In genomic region chr14:90696728-90697127, GRCh38 we compare ENCODE assay signal across 16 cellular contexts.
DNase-seq lines count a peak whose midpoint lies in the region; ATAC-seq and TF ChIP-seq lines count a peak whose summit lies in the region.
"Had no signal": no experiment of that assay in that cellular context is flagged by ENCODE, and none has a peak within 500 bp of the region (broad histone marks: within the 10 kb centered on the region; RNA-seq: fewer than 3 reads in every experiment).

No MANE protein-coding gene starts in this region.

- no peaks in the 10 kb centered on the region for H3K36me3 Mint-ChIP-seq in activated CD8-positive, alpha-beta T cell treated with anti-CD3 and anti-CD28 coated beads for 36 hours (ENCODE audit: low read depth)
- H3K36me3 Mint-ChIP-seq: natural killer cell had no signal

- no peak overlapping the region for H3K4me3 ChIP-seq in A673 (ENCODE audit: low read depth, low read length, poor library complexity, severe bottlenecking)
- no peak overlapping the region for H3K4me3 ChIP-seq in HUES64 (ENCODE audit: low read length)
- no peak overlapping the region for H3K4me3 ChIP-seq in right cardiac atrium (ENCODE audit: low read length)
- peak overlapping the region; percentile 29 for H3K4me3 ChIP-seq in psoas muscle
- H3K4me3 ChIP-seq: GM23248 had no signal

- ATAC-seq in right cardiac atrium (peak; percentile 10 to 40), psoas muscle (peak in 3 of 4 donors; percentile 9 to 22 (median 13))
- ATAC-seq in activated CD8-positive, alpha-beta T cell treated with anti-CD3 and anti-CD28 coated beads for 36 hours, result no peak

- intact Hi-C loops in A673 (cut with micrococcal nuclease; ENCODE audit: unreplicated experiment), result loop anchor here (1.0 to 10.0 kb wide), 3 partner anchors 297 to 422 kb away; no protein-coding TSS in a partner anchor
- intact Hi-C loops in right cardiac atrium (cut with DNase I), result loop anchor here (1.0 to 10.0 kb wide), 4 partner anchors 292 to 394 kb away; no protein-coding TSS in a partner anchor
- intact Hi-C loops in psoas muscle (cut with DNase I), result loop anchor here (1.0 to 5.0 kb wide), 4 partner anchors 297 to 394 kb away; partner anchors contain the start of gene NRDE2 (in 1 of the 2)
- intact Hi-C loops in activated CD8-positive, alpha-beta T cell treated with anti-CD3 and anti-CD28 coated beads for 36 hours (cut with micrococcal nuclease), result loop anchor here (5.0 to 10.0 kb wide), 2 partner anchors 172 to 294 kb away; no protein-coding TSS in a partner anchor

- POLR2A ChIA-PET in A673 (lab: Charles Lee; ENCODE audit: low non-redundant PET), result interaction anchor here (0.7 kb wide), 1 partner anchor 133 kb away, joined by 4 read pairs; no protein-coding TSS in a partner anchor
- POLR2A ChIA-PET in activated CD8-positive, alpha-beta T cell treated with anti-CD3 and anti-CD28 coated beads for 36 hours (lab: Charles Lee), result no interaction called here

- H3K4me1 Mint-ChIP-seq in activated CD8-positive, alpha-beta T cell treated with anti-CD3 and anti-CD28 coated beads for 36 hours (ENCODE audit: low read depth), result no peaks in the 10 kb centered on the region

- no TSS peak for BruUV-seq in A673 (replicated peaks; lab: Mats Ljungman, UMichigan)

- no peak overlapping the region; the same call in 1 of the 2 replicates for H3K9ac ChIP-seq in HUES64 (ENCODE audit: low read depth, low read length)
- H3K9ac ChIP-seq: GM23248 had no signal

- H3K27me3 Mint-ChIP-seq in activated CD8-positive, alpha-beta T cell treated with anti-CD3 and anti-CD28 coated beads for 36 hours, result no peaks in the 10 kb centered on the region

- DNase-seq in A673 (ENCODE audit: low spot score) (peak; percentile 11), right cardiac atrium (no peak), psoas muscle (no peak), foreskin melanocyte (no peak), retina (no peak), superior temporal gyrus (ENCODE audit: extremely low spot score) (no peak)
- DNase-seq in activated CD8-positive, alpha-beta T cell treated with anti-CD3 and anti-CD28 coated beads for 36 hours, result no peak
- DNase-seq: activated naive CD4-positive, alpha-beta T cell; DMS 273 treated with DMSO at 0.1 percent for 48 hours; GM23248; natural killer cell; NCI-H226; PC-3; stimulated activated naive CD4-positive, alpha-beta T cell; WERI-Rb-1 had no signal

- H3K27ac ChIP-seq in A673 (ENCODE audit: low read depth, low read length, poor library complexity, severe bottlenecking) (peak overlapping the region; percentile 94), HUES64 (ENCODE audit: low read depth, low read length) (peak overlapping the region; percentile 29; the same call in 1 of the 2 replicates), right cardiac atrium (ENCODE audit: low read length) (peak overlapping the region; percentile 3), psoas muscle (peak overlapping the region; percentile 94)
- H3K27ac ChIP-seq: GM23248, WERI-Rb-1 had no signal

- H3K4me1 ChIP-seq in A673 (ENCODE audit: insufficient read depth, low read length, poor library complexity, severe bottlenecking) (peaks cover 54% of the 10 kb centered on the region), HUES64 (ENCODE audit: insufficient read depth, low read length) (0 out of 2 replicates have a peak, but pooled peaks cover 5% of the 10 kb centered on the region), right cardiac atrium (ENCODE audit: control insufficient read depth, insufficient read depth, low read length) (peaks cover 4% of the 10 kb centered on the region), psoas muscle (peaks cover 80% of the 10 kb centered on the region)

- no peaks in the 10 kb centered on the region for H3K9me3 Mint-ChIP-seq in activated CD8-positive, alpha-beta T cell treated with anti-CD3 and anti-CD28 coated beads for 36 hours
- H3K9me3 Mint-ChIP-seq: natural killer cell had no signal

- H3K27ac Mint-ChIP-seq in activated CD8-positive, alpha-beta T cell treated with anti-CD3 and anti-CD28 coated beads for 36 hours, result no peak overlapping the region
- H3K27ac Mint-ChIP-seq: natural killer cell had no signal

- H3K4me3 Mint-ChIP-seq in activated CD8-positive, alpha-beta T cell treated with anti-CD3 and anti-CD28 coated beads for 36 hours, result no peak overlapping the region
- H3K4me3 Mint-ChIP-seq: natural killer cell had no signal

- WGBS in HUES64, result 91% methylated on average over 4 of the region's 4 CpGs
- 36% methylated on average over 4 of the region's 4 CpGs for WGBS in right cardiac atrium
- WGBS in psoas muscle, 3 donors, result 15 to 21% (median 19%) methylated on average over 4 of the region's 4 CpGs

- CTCF ChIA-PET in A673 (lab: Charles Lee), result interaction anchor here (1.0 to 1.7 kb wide), 2 partner anchors 394 to 395 kb away, joined by 3 to 6 read pairs; no protein-coding TSS in a partner anchor
- CTCF ChIA-PET in activated CD8-positive, alpha-beta T cell treated with anti-CD3 and anti-CD28 coated beads for 36 hours (lab: Charles Lee), result interaction anchor here (0.6 to 4.8 kb wide), 46 partner anchors 9 to 502 kb away, joined by 3 to 48 read pairs (median 5); no protein-coding TSS in a partner anchor

- H3K27me3 ChIP-seq in A673 (replicated peaks; ENCODE audit: insufficient read depth, low read depth, low read length, poor library complexity) (no peaks in the 10 kb centered on the region), HUES64 (ENCODE audit: insufficient read depth, low read length) (no peaks in the 10 kb centered on the region), right cardiac atrium (ENCODE audit: control insufficient read depth, insufficient read depth) (no peaks in the 10 kb centered on the region), psoas muscle (ENCODE audit: insufficient read depth in 3 of 3, low read length in 2 of 3) (no peaks in the 10 kb centered on the region)

- TF ChIP-seq CTCF in A673 (conservative IDR thresholded peaks at IDR 0.05; ENCODE audit: low read depth, low read length) (no peak), psoas muscle (IDR thresholded peaks at IDR 0.05) (no peak)
- TF ChIP-seq CTCF in activated CD8-positive, alpha-beta T cell treated with anti-CD3 and anti-CD28 coated beads for 36 hours (IDR thresholded peaks at IDR 0.05), result no peak

- H3K36me3 ChIP-seq in A673 (ENCODE audit: insufficient read depth, low read length, poor library complexity, severe bottlenecking) (no peaks in the 10 kb centered on the region), HUES64 (ENCODE audit: insufficient read depth, low read length) (no peaks in the 10 kb centered on the region), psoas muscle (ENCODE audit: insufficient read depth in 1 of 2, low read depth in 1 of 2) (no peaks in the 10 kb centered on the region)

- H3K9me3 ChIP-seq in A673 (ENCODE audit: low read depth, low read length, poor library complexity, severe bottlenecking), result no peaks in the 10 kb centered on the region
- H3K9me3 ChIP-seq in HUES64 (ENCODE audit: insufficient read depth, low read depth, low read length), result no peaks in the 10 kb centered on the region
- H3K9me3 ChIP-seq in right cardiac atrium (ENCODE audit: control insufficient read depth, low read length), result no peaks in the 10 kb centered on the region
- H3K9me3 ChIP-seq in psoas muscle, result no peaks in the 10 kb centered on the region

Comparison
In these comparisons a context has a peak if more than half of its experiments do, and no peak if none do; other contexts are left out.
1. H3K27ac ChIP-seq: peak in every context shown above with its lines; median percentile 94 in A673; 94 in psoas muscle; 29 in HUES64; 3 in right cardiac atrium.